ENCODE assay signal across 8 cellular contexts in the genomic region with DNA sequence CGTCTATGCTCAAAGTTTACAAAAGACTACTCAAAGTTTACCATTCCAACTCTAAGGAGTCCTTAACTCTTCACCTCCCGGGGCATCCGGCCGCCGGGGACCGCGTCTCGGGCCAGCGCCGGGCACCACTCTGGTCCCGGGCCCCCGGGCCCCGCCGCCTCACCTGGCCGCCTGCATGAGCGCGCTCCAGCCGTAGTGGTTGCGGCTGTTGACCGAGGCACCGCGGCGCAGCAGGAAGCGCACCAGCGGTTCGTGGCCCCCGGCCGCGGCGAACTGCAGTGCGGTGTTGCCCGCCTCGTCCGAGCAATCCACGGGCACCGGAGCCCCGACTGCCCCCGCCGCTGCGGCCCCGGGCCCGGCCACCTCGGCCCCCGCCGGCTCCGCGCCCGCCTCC. TPM values are rescaled to one million over a fixed set of nuclear protein-coding genes. Genes with fewer than 3 reads are reported as not detected.
A peak's percentile ranks its signal among the peaks of the same experiment; 100 is the strongest.
DNase-seq lines count a peak whose midpoint lies in the region; ATAC-seq and TF ChIP-seq lines count a peak whose summit lies in the region.

No MANE protein-coding gene starts in this region.

- H3K36me3 Mint-ChIP-seq in WTC11 (peaks cover 12% of the 10 kb centered on the region), neural crest cell (ENCODE audit: low read depth) (peaks cover 3% of the 10 kb centered on the region)

- H3K4me3 ChIP-seq in esophagus squamous epithelium, result peak overlapping the region; percentile 58 to 89 (median 74)

- H3K27ac ChIP-seq in 22Rv1, result 0 out of 2 replicates have a peak overlapping the region, but pooled peaks have one; percentile 33
- H3K27ac ChIP-seq in esophagus squamous epithelium, result peak overlapping the region; percentile 24 to 89 (median 83)

- peak overlapping the region; percentile 74 for H3K4me3 Mint-ChIP-seq in WTC11
- H3K4me3 Mint-ChIP-seq in neural crest cell, result peak overlapping the region; percentile 87

- WGBS in esophagus squamous epithelium, 2 donors, result 0 to 1% methylated on average over 4 to 23 of the region's 48 CpGs

- peaks cover 11% of the 10 kb centered on the region for H3K9me3 Mint-ChIP-seq in WTC11
- H3K9me3 Mint-ChIP-seq in neural crest cell, result peaks cover 10% of the 10 kb centered on the region

- peak; percentile 24 for ATAC-seq in GM18519 (IDR thresholded peaks at IDR 0.05; ENCODE audit: low FRiP score, unreplicated experiment)
- ATAC-seq in HG03064 (IDR thresholded peaks at IDR 0.05; ENCODE audit: low read depth, unreplicated experiment), result peak; percentile 39
- peak; percentile 27 for ATAC-seq in WTC11
- ATAC-seq in GM18873 (IDR thresholded peaks at IDR 0.05; ENCODE audit: low FRiP score, unreplicated experiment), result no peak

- no peaks in the 10 kb centered on the region for H3K9me3 ChIP-seq in esophagus squamous epithelium

- CTCF ChIA-PET in WTC11 (lab: Charles Lee), result interaction anchor here (0.8 kb wide), 1 partner anchor 20 kb away, joined by 4 read pairs; no protein-coding TSS in a partner anchor

- H3K27ac Mint-ChIP-seq in WTC11 (no peak overlapping the region), neural crest cell (ENCODE audit: unreplicated experiment) (no peak overlapping the region)

- intact Hi-C loops in esophagus squamous epithelium (cut with DNase I), result loop anchor here (10.0 kb wide), 1 partner anchor 481 kb away; no protein-coding TSS in a partner anchor

- H3K4me1 ChIP-seq in esophagus squamous epithelium, result peaks cover 7 to 55% (median 24%) of the 10 kb centered on the region in 3 donors

- DNase-seq in WTC11 (ENCODE audit: low spot score), result peak; percentile 46
- no peak for DNase-seq in esophagus squamous epithelium (lab: John Stamatoyannopoulos, UW)
- no peak for DNase-seq in neural crest cell (ENCODE audit: low read depth, low spot score)
- no peak for DNase-seq in SK-N-DZ (ENCODE audit: low spot score)

- no peak for TF ChIP-seq CTCF in 22Rv1 (IDR thresholded peaks at IDR 0.05)
- no peak for TF ChIP-seq CTCF in WTC11 (IDR thresholded peaks at IDR 0.05)
- TF ChIP-seq CTCF in esophagus squamous epithelium (IDR thresholded peaks at IDR 0.05), result no peak
- no peak for TF ChIP-seq CTCF in neural crest cell (conservative IDR thresholded peaks at IDR 0.05)

- H3K27me3 Mint-ChIP-seq in WTC11 (ENCODE audit: low read depth) (peaks cover 20% of the 10 kb centered on the region), neural crest cell (ENCODE audit: low read depth) (peaks cover 4% of the 10 kb centered on the region)

- no peak for TF ChIP-seq POLR2A in esophagus squamous epithelium (IDR thresholded peaks at IDR 0.05)

- H3K27me3 ChIP-seq in esophagus squamous epithelium, result no peaks in the 10 kb centered on the region

- H3K36me3 ChIP-seq in esophagus squamous epithelium, result no peaks in the 10 kb centered on the region

- POLR2A ChIA-PET in WTC11 (lab: Charles Lee), result no interaction called here

- peaks cover 52% of the 10 kb centered on the region for H3K4me1 Mint-ChIP-seq in WTC11
- H3K4me1 Mint-ChIP-seq in neural crest cell, result peaks cover 37% of the 10 kb centered on the region

TF ChIP-seq in WTC11, 78 proteins besides CTCF, POLR2A, EP300 and RAD21:
- TF ChIP-seq, protein P1, sequence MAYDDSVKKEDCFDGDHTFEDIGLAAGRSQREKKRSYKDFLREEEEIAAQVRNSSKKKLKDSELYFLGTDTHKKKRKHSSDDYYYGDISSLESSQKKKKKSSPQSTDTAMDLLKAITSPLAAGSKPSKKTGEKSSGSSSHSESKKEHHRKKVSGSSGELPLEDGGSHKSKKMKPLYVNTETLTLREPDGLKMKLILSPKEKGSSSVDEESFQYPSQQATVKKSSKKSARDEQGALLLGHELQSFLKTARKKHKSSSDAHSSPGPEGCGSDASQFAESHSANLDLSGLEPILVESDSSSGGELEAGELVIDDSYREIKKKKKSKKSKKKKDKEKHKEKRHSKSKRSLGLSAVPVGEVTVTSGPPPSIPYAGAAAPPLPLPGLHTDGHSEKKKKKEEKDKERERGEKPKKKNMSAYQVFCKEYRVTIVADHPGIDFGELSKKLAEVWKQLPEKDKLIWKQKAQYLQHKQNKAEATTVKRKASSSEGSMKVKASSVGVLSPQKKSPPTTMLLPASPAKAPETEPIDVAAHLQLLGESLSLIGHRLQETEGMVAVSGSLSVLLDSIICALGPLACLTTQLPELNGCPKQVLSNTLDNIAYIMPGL (CRISPR knock-in tag; IDR thresholded peaks at IDR 0.05), result 0 out of 2 replicates have a peak, but pooled peaks have one; percentile 11
- TF ChIP-seq MYBL2 (CRISPR knock-in tag; IDR thresholded peaks at IDR 0.05), result peak; percentile 40; the same call in 1 of the 2 replicates
- TF ChIP-seq, protein P2, sequence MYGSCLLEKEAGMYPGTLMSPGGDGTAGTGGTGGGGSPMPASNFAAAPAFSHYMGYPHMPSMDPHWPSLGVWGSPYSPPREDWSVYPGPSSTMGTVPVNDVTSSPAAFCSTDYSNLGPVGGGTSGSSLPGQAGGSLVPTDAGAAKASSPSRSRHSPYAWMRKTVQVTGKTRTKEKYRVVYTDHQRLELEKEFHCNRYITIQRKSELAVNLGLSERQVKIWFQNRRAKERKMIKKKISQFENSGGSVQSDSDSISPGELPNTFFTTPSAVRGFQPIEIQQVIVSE (CRISPR knock-in tag; IDR thresholded peaks at IDR 0.05; ENCODE audit: borderline replicate concordance), result no peak
TF ChIP-seq in WTC11: peak in this region for 2.

RNA-seq across cellular contexts. Expression of a gene that starts 0.4 kb away (rescaled TPM):
- total RNA-seq in WTC11 (2021) (65.1 to 76.7 TPM (median 66.5 TPM) in 3 replicates), esophagus squamous epithelium (10 to 100 TPM; 11.0 to 21.7 (median 15.3) TPM), neural crest cell (27.4 and 30.9 TPM in 2 replicates)
- polyA plus RNA-seq in SK-N-DZ (2014; cell fraction: cytosol; rRNA removed), result 13.7 and 21.7 TPM in 2 replicates
- polyA plus RNA-seq in SK-N-DZ (2014; cell fraction: nucleus; rRNA removed), result 35.7 and 36.9 TPM in 2 replicates

RNA-seq across cellular contexts. Expression of a gene that starts 11.5 kb away (rescaled TPM):
- total RNA-seq in WTC11 (2021) (19.3 to 24.7 TPM (median 23.7 TPM) in 3 replicates), esophagus squamous epithelium (10 to 100 TPM; 17.5 to 25.9 (median 21.1) TPM), neural crest cell (4.6 and 4.9 TPM in 2 replicates)
- 0.87 and 1.9 TPM in 2 replicates for polyA plus RNA-seq in SK-N-DZ (2014; cell fraction: cytosol; rRNA removed)
- polyA plus RNA-seq in SK-N-DZ (2014; cell fraction: nucleus; rRNA removed), result 2.1 and 6.9 TPM in 2 replicates
